In genomic region chr1:179166663-179167417, GRCh38 we compare ENCODE assay signal across 12 cellular contexts.
DNase-seq lines count a peak whose midpoint lies in the region; ATAC-seq and TF ChIP-seq lines count a peak whose summit lies in the region.
"Had no signal": no experiment of that assay in that cellular context is flagged by ENCODE, and none has a peak within 500 bp of the region (broad histone marks: within the 10 kb centered on the region; RNA-seq: fewer than 3 reads in every experiment).

No MANE protein-coding gene starts in this region.

- no peak for TF ChIP-seq CTCF in BJ (IDR thresholded peaks at IDR 0.05; ENCODE audit: insufficient read depth, low read depth, low read length)
- TF ChIP-seq CTCF in SU-DHL-6 (IDR thresholded peaks at IDR 0.05; ENCODE audit: insufficient read depth, low read length, poor library complexity, severe bottlenecking) = no peak

- no peak overlapping the region for H2AFZ ChIP-seq in Karpas-422 (ENCODE audit: low read length)
- H2AFZ ChIP-seq in SU-DHL-6 (ENCODE audit: low read depth, low read length, severe bottlenecking) = no peak overlapping the region

- peaks cover 84% of the 10 kb centered on the region for H3K79me2 ChIP-seq in Karpas-422 (ENCODE audit: low read length)
- no peaks in the 10 kb centered on the region for H3K79me2 ChIP-seq in SU-DHL-6 (ENCODE audit: insufficient read depth, low read length)

- CTCF ChIA-PET in BJ (lab: Yijun Ruan, JAX) = interaction anchor here (0.9 to 1.2 kb wide), 3 partner anchors 46 to 88 kb away, joined by 3 read pairs; no protein-coding TSS in a partner anchor

- DNase-seq in BJ (ENCODE audit: low read depth) = peak; percentile 57
- DNase-seq in Karpas-422 = peak; percentile 64
- peak; percentile 12 for DNase-seq in left kidney (ENCODE audit: low read depth, low spot score)
- DNase-seq in activated CD4-positive, CD25-positive, alpha-beta regulatory T cell (lab: John Stamatoyannopoulos, UW) = no peak
- no peak for DNase-seq in activated CD4-positive, alpha-beta T cell treated with anti-CD3 and anti-CD28 coated beads, Interleukin-2, amount 50 U/mL, for 1 hour
- DNase-seq in SW480 (ENCODE audit: low spot score) = no peak
- DNase-seq: activated naive CD4-positive, alpha-beta T cell treated with anti-CD3 and anti-CD28 coated beads, Interleukin-2, amount 50 U/mL, for 16 hours; stimulated activated CD4-positive, alpha-beta T cell treated with anti-CD3 and anti-CD28 coated beads, Interleukin-2, amount 100 ng/mL, for 48 hours had no signal

- H3K4me3 ChIP-seq in BJ (ENCODE audit: low read depth, low read length) = no peak overlapping the region
- H3K4me3 ChIP-seq in Karpas-422 (ENCODE audit: low read length) = peak overlapping the region; percentile 39
- no peak overlapping the region for H3K4me3 ChIP-seq in SU-DHL-6 (ENCODE audit: insufficient read depth, low read length, poor library complexity, severe bottlenecking)
- H3K4me3 ChIP-seq: BLaER1 treated with 17β-estradiol and CSF1 and Interleukin-3, amounts not matched to agents 10 nM and 100 nM had no signal

- ATAC-seq in GM18519 (IDR thresholded peaks at IDR 0.05; ENCODE audit: low FRiP score, unreplicated experiment) = no peak
- ATAC-seq: stimulated activated effector memory CD8-positive, alpha-beta T cell treated with anti-CD3 and anti-CD28 coated beads, Interleukin-12 subunit alpha, Interleukin-12 subunit beta, amount 100 ng/mL, for 72 hours had no signal

- no peak overlapping the region for H3K9ac ChIP-seq in Karpas-422 (ENCODE audit: low read length)
- no peak overlapping the region for H3K9ac ChIP-seq in SU-DHL-6 (ENCODE audit: low read length)
- H3K9ac ChIP-seq: BLaER1 treated with 17β-estradiol and CSF1 and Interleukin-3, amounts not matched to agents 10 nM and 100 nM had no signal

- H4K20me1 ChIP-seq in Karpas-422 (ENCODE audit: insufficient read depth, low read depth, low read length) (peaks cover 8% of the 10 kb centered on the region; the same call in 1 of the 2 replicates), SU-DHL-6 (ENCODE audit: low read depth, low read length) (no peaks in the 10 kb centered on the region)

- peaks cover 45% of the 10 kb centered on the region for H3K4me1 ChIP-seq in Karpas-422 (ENCODE audit: low read length)

- no peaks in the 10 kb centered on the region for H3F3A ChIP-seq in SU-DHL-6 (ENCODE audit: insufficient read depth)

- H3K27me3 ChIP-seq in BJ (ENCODE audit: control insufficient read depth, insufficient read depth, low read length) (no peaks in the 10 kb centered on the region), Karpas-422 (ENCODE audit: low read length) (no peaks in the 10 kb centered on the region), SU-DHL-6 (ENCODE audit: low read length) (no peaks in the 10 kb centered on the region)
- H3K27me3 ChIP-seq: BLaER1 treated with 17β-estradiol and CSF1 and Interleukin-3, amounts not matched to agents 10 nM and 100 nM had no signal

- H3K36me3 ChIP-seq in BJ (ENCODE audit: control insufficient read depth, insufficient read depth, low read length) (no peaks in the 10 kb centered on the region), Karpas-422 (ENCODE audit: insufficient read depth, low read length) (no peaks in the 10 kb centered on the region), SU-DHL-6 (ENCODE audit: low read length) (no peaks in the 10 kb centered on the region)

- H3K27ac ChIP-seq in Karpas-422 (ENCODE audit: low read length) = peak overlapping the region; percentile 70
- H3K27ac ChIP-seq in SU-DHL-6 (ENCODE audit: low read depth, low read length) = no peak overlapping the region
- H3K27ac ChIP-seq: BLaER1 treated with 17β-estradiol and CSF1 and Interleukin-3, amounts not matched to agents 10 nM and 100 nM had no signal

- H3K4me2 ChIP-seq in Karpas-422 (ENCODE audit: low read depth, low read length, poor library complexity, severe bottlenecking) (peak overlapping the region; percentile 69), SU-DHL-6 (ENCODE audit: low read depth, low read length, poor library complexity, severe bottlenecking) (peak overlapping the region; percentile 16)

- H3K9me3 ChIP-seq in Karpas-422 (ENCODE audit: low read length) (no peaks in the 10 kb centered on the region), SU-DHL-6 (ENCODE audit: insufficient read depth, low read length) (no peaks in the 10 kb centered on the region)
- H3K9me3 ChIP-seq: BLaER1 treated with 17β-estradiol and CSF1 and Interleukin-3, amounts not matched to agents 10 nM and 100 nM had no signal

- POLR2A ChIA-PET in BJ (lab: Charles Lee) = no interaction called here

- H3K9me2 ChIP-seq in Karpas-422 (replicated peaks; ENCODE audit: insufficient read depth, low read length) (no peaks in the 10 kb centered on the region), SU-DHL-6 (replicated peaks; ENCODE audit: insufficient read depth, low read length) (no peaks in the 10 kb centered on the region)

Comparison
In these comparisons a context has a peak if more than half of its experiments do, and no peak if none do; other contexts are left out.
1. DNase-seq: peak in BJ (single experiment), Karpas-422 (single experiment) and left kidney (single experiment); none in activated CD4-positive, CD25-positive, alpha-beta regulatory T cell (0 of 4), activated CD4-positive, alpha-beta T cell treated with anti-CD3 and anti-CD28 coated beads, Interleukin-2, amount 50 U/mL, for 1 hour (single experiment) and SW480 (single experiment).